In the genomic region with DNA sequence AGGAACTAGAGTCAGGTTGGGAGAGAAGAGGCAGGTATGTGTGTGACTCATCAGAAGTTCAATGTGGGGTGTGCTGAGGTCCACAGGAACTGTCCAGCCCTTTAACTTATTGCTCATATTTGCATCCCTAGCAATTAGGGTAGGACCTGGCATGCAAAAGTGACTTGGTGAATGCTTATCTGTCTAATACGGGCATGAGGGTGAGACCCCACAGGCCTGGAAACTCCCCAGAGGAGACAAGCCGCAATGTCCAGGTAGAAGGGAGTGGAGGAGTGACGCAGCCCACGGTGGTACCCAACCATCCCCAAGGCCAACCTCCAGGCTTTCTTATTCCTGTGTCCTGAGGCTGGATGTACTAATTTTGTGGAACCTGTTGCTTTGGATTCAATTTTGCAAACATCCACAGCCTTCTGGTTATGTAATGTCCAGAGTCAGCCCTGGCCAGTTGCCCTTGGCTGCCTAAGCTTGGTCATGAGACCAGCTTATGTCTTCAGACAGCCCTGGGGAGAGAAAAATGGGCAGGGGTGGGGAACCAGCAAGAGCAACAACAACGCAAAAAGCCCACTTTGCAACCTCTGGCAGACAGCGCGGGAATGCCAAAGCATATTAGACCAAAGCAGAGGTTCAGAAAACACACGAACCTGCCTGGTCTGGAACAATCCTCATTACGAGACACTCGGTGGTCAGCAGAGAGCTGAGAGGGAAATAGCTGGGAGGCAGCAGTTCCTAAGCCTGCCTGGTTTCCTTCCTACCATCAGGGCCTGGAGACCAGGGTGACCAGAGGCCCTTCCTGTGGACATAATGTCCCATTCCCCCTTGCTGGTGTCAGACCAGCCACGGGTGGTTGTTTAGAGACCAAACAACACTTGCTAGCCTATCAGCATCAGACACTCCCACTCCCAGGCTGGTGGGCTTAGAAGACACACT, we compare ENCODE assay signal across 14 cellular contexts. TPM values are rescaled to one million over a fixed set of nuclear protein-coding genes. Genes with fewer than 3 reads are reported as not detected.
DNase-seq lines count a peak whose midpoint lies in the region; ATAC-seq and TF ChIP-seq lines count a peak whose summit lies in the region.
"Had no signal": no experiment of that assay in that cellular context is flagged by ENCODE, and none has a peak within 500 bp of the region (broad histone marks: within the 10 kb centered on the region; RNA-seq: fewer than 3 reads in every experiment).

No MANE protein-coding gene starts in this region.

- peak overlapping the region in 4 of 5 donors; percentile 24 to 87 (median 78) for H3K27ac ChIP-seq in adrenal gland
- H3K27ac ChIP-seq in mucosa of rectum (ENCODE audit: low read depth in 2 of 2, low read length in 2 of 2) = peak overlapping the region; percentile 25 to 43
- H3K27ac ChIP-seq in suprapubic skin = peak overlapping the region; percentile 73

- H3K4me1 ChIP-seq in adrenal gland (replicated peaks in 1 of 2) (peaks cover 33 to 83% of the 10 kb centered on the region in 2 donors), mucosa of rectum (ENCODE audit: control insufficient read depth in 2 of 2, insufficient read depth in 2 of 2, low read length in 2 of 2) (peaks cover 10 to 22% of the 10 kb centered on the region in 2 donors), suprapubic skin (peaks cover 94% of the 10 kb centered on the region)

- TF ChIP-seq POLR2A in adrenal gland (IDR thresholded peaks at IDR 0.05) (no peak), suprapubic skin (IDR thresholded peaks at IDR 0.05) (no peak)

- 47 to 68% (median 61%) methylated on average over 7 to 11 of the region's 11 CpGs for WGBS in adrenal gland, 4 donors
- 82% methylated on average over 11 of the region's 11 CpGs for WGBS in suprapubic skin

- DNase-seq in adrenal gland = peak; percentile 85 to 95 (median 90)
- peak; percentile 76 for DNase-seq in globus pallidus (ENCODE audit: low spot score)
- peak; percentile 87 to 91 for DNase-seq in suprapubic skin (ENCODE audit: low spot score in 2 of 2)
- DNase-seq in NCI-H226 = no peak
- DNase-seq in COR-L47 (lab: John Stamatoyannopoulos, UW) = no peak
- DNase-seq in NCI-H2081 treated with DMSO at 0.1 percent for 48 hours (lab: John Stamatoyannopoulos, UW) = no peak
- DNase-seq: activated CD4-positive, alpha-beta T cell treated with anti-CD3 and anti-CD28 coated beads for 36 hours; CD8-positive, alpha-beta memory T cell; islet precursor cell; NCI-H82 had no signal

- TF ChIP-seq CTCF in adrenal gland (IDR thresholded peaks at IDR 0.05) (no peak), suprapubic skin (IDR thresholded peaks at IDR 0.05) (no peak)

- intact Hi-C loops in adrenal gland (cut with DNase I) = no loop called here

- H3K4me3 ChIP-seq in adrenal gland = no peak overlapping the region
- H3K4me3 ChIP-seq in mucosa of rectum (ENCODE audit: low read length in 2 of 2) = no peak overlapping the region
- no peak overlapping the region for H3K4me3 ChIP-seq in suprapubic skin
- H3K4me3 ChIP-seq: skin epidermis had no signal

- no peak overlapping the region for H3K9ac ChIP-seq in mucosa of rectum (ENCODE audit: low read depth in 1 of 2, low read length in 2 of 2)

- no peaks in the 10 kb centered on the region for H3K9me3 ChIP-seq in adrenal gland (replicated peaks in 1 of 3)
- no peaks in the 10 kb centered on the region for H3K9me3 ChIP-seq in mucosa of rectum (ENCODE audit: control insufficient read depth in 2 of 2, low read length in 2 of 2)
- no peaks in the 10 kb centered on the region for H3K9me3 ChIP-seq in suprapubic skin

- no peak for TF ChIP-seq EP300 in suprapubic skin (IDR thresholded peaks at IDR 0.05)

- H3K36me3 ChIP-seq in adrenal gland (replicated peaks in 1 of 2) (peaks cover 0 to 19% of the 10 kb centered on the region in 2 donors), mucosa of rectum (ENCODE audit: control insufficient read depth in 2 of 2, insufficient read depth in 2 of 2, low read length in 2 of 2) (no peaks in the 10 kb centered on the region), suprapubic skin (peaks cover 15% of the 10 kb centered on the region)

- no peak for ATAC-seq in GM21576 (IDR thresholded peaks at IDR 0.05; ENCODE audit: unreplicated experiment)
- ATAC-seq: activated CD4-positive, alpha-beta T cell treated with anti-CD3 and anti-CD28 coated beads for 36 hours; SK-N-SH treated with all-trans-retinoic acid at 6 μM for 48 hours had no signal

- H3K27me3 ChIP-seq in adrenal gland (no peaks in the 10 kb centered on the region), mucosa of rectum (ENCODE audit: control insufficient read depth in 2 of 2, insufficient read depth in 2 of 2, low read length in 2 of 2) (no peaks in the 10 kb centered on the region), suprapubic skin (no peaks in the 10 kb centered on the region)

RNA-seq across cellular contexts. Expression of a gene that starts 49.3 kb away (rescaled TPM):
- total RNA-seq in adrenal gland (100 to 1,000 TPM; 248 to 677 (median 477) TPM), suprapubic skin (100 to 1,000 TPM; 148 to 295 (median 170) TPM)
- 100 to 1,000 TPM in 2 of 3 donors, 10 to 100 TPM in 1; 78.0 to 231 (median 147) TPM for polyA plus RNA-seq in adrenal gland
- total RNA-seq: activated CD4-positive, alpha-beta T cell treated with anti-CD3 and anti-CD28 coated beads for 36 hours had no signal
- polyA plus RNA-seq: CD8-positive, alpha-beta memory T cell had no signal

Comparison
In these comparisons a context has a peak if more than half of its experiments do, and no peak if none do; other contexts are left out.
1. DNase-seq: peak in adrenal gland (7 of 7), globus pallidus (single experiment) and suprapubic skin (2 of 2); none in NCI-H226 (single experiment), COR-L47 (single experiment) and NCI-H2081 treated with DMSO at 0.1 percent for 48 hours (single experiment).
2. Peak in every context shown above with its lines, with median percentiles within 50 percentile points of each other: H3K27ac ChIP-seq.